ENCODE assay signal across 8 cellular contexts in the genomic region with DNA sequence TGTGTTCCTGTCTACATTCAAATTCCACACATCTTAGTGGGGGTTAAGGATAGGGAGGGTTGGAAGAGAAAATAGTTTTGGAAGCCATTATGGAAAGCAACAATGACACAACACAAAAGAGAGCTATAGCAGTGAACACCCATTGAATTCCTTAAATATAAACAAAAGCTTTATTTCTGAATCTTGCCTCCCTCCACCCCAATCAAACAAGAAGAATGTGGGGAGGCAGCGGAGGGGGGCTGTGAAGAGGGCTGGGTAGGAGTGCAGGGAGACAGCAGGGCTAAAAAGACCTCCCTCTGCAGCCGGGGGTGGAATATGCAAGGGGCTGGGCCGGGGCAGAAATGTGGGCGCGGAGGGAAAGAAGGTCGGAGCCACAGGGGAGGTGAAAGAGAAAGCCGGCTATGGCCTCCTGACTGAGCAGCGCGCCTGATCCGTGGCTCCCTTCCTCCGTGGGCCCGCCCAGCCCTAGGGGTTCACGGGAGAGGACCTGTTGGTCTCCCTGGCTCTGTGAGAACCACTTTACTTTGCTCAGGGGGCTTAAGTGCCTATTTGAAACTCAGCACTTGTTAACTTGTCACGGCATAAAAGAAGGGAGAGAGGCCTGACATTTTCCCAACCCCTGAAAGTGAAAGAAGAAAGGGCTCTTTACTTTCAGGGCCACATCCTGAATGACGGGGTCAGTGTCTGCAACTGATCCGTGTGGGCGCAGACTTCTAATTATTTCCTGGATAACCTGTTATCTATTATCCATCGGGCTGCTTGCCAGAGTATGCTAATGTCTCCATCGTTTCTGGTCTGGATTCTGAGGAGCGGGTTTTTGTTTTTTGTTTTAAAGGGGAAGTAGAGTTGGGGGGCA.
A peak's percentile ranks its signal among the peaks of the same experiment; 100 is the strongest.
DNase-seq lines count a peak whose midpoint lies in the region; ATAC-seq, FAIRE-seq and TF ChIP-seq lines count a peak whose summit lies in the region.

No MANE protein-coding gene starts in this region.

- no peak for TF ChIP-seq CTCF in CD4-positive, alpha-beta T cell (IDR thresholded peaks at IDR 0.05)
- TF ChIP-seq CTCF in VCaP (conservative IDR thresholded peaks at IDR 0.05): no peak
- no peak for TF ChIP-seq CTCF in coronary artery (IDR thresholded peaks at IDR 0.05)
- peak; percentile 11; the same call in 1 of the 2 replicates for TF ChIP-seq CTCF in HepG2 (CRISPR knock-in tag; IDR thresholded peaks at IDR 0.05)

- no peaks in the 10 kb centered on the region for H3K27me3 ChIP-seq in CD4-positive, alpha-beta T cell (ENCODE audit: control insufficient read depth, insufficient read depth, low read length)
- no peaks in the 10 kb centered on the region for H3K27me3 ChIP-seq in HUES48 (ENCODE audit: control insufficient read depth, insufficient read depth, low read length)
- H3K27me3 ChIP-seq in HepG2 (ENCODE audit: control insufficient read depth in 1 of 2, insufficient read depth in 2 of 2, low read length in 2 of 2): no peaks in the 10 kb centered on the region

- POLR2A ChIA-PET in CD4-positive, alpha-beta T cell (lab: Charles Lee): interaction anchor here (0.6 to 2.5 kb wide), 4 partner anchors 24 to 617 kb away, joined by 3 to 17 read pairs (median 3); partner anchors contain the start of gene FUT8
- POLR2A ChIA-PET in HepG2 (lab: Yijun Ruan, JAX): interaction anchor here (0.9 to 7.0 kb wide), 12 partner anchors 9 to 182 kb away, joined by 3 to 190 read pairs (median 10); partner anchors contain the start of gene MAX

- ATAC-seq in CD4-positive, alpha-beta T cell (ENCODE audit: poor library complexity): peak; percentile 86
- ATAC-seq in HepG2: peak; percentile 44
- no peak for ATAC-seq in HG03097 (IDR thresholded peaks at IDR 0.05; ENCODE audit: low FRiP score, unreplicated experiment)
- no peak for ATAC-seq in GM19455 (IDR thresholded peaks at IDR 0.05; ENCODE audit: unreplicated experiment)

- peak overlapping the region; percentile 90 for H3K4me3 Mint-ChIP-seq in CD4-positive, alpha-beta T cell

- no peak overlapping the region for H2AFZ ChIP-seq in HepG2 (ENCODE audit: low read length)

- no peaks in the 10 kb centered on the region for H3K27me3 Mint-ChIP-seq in CD4-positive, alpha-beta T cell

- TF ChIP-seq POLR2A in HepG2 (IDR thresholded peaks at IDR 0.05; ENCODE audit: insufficient read depth in 1 of 2, low read depth in 2 of 2, low read length in 2 of 2): peak; percentile 66 to 75

- H3K9ac ChIP-seq in HUES48 (ENCODE audit: low read depth, low read length): peak overlapping the region; percentile 52
- peak overlapping the region; percentile 95 for H3K9ac ChIP-seq in HepG2 (ENCODE audit: insufficient read depth, low read depth, low read length)

- CTCF ChIA-PET in CD4-positive, alpha-beta T cell (lab: Charles Lee): no interaction called here
- CTCF ChIA-PET in HepG2 (lab: Yijun Ruan, JAX; ENCODE audit: low intra/inter-chr PET ratio, low total read pairs): no interaction called here

- WGBS in HepG2 (ENCODE audit: low lambda C conversion rate): 3% methylated on average over 20 of the region's 20 CpGs

- no peaks in the 10 kb centered on the region for H3K36me3 Mint-ChIP-seq in CD4-positive, alpha-beta T cell (ENCODE audit: low read depth)

- in situ Hi-C loops in HepG2 (cut with HindIII; ENCODE audit: extremely low pct_ligation_motif_present, low pct_unique_long_range_greater_than_20kb): loop anchor here (5.0 kb wide), 1 partner anchor 183 kb away; the partner anchor contains the start of gene FUT8

- no peaks in the 10 kb centered on the region for H3K79me2 ChIP-seq in HepG2 (ENCODE audit: insufficient read depth, low read length)

- intact Hi-C loops in CD4-positive, alpha-beta T cell (cut with DNase I, micrococcal nuclease): loop anchor here (5.0 to 10.0 kb wide), 3 partner anchors 58 to 375 kb away; no protein-coding TSS in a partner anchor
- intact Hi-C loops in HepG2 (cut with micrococcal nuclease; ENCODE audit: unreplicated experiment): loop anchor here (1.0 to 5.0 kb wide), 3 partner anchors 9 to 73 kb away; no protein-coding TSS in a partner anchor

- H3K4me1 ChIP-seq in HUES48 (ENCODE audit: control insufficient read depth, insufficient read depth, low read length): peaks cover 52% of the 10 kb centered on the region
- peaks cover 76% of the 10 kb centered on the region for H3K4me1 ChIP-seq in HepG2 (ENCODE audit: insufficient read depth, low read length)

- peak overlapping the region; percentile 87 for H3K4me2 ChIP-seq in HepG2 (ENCODE audit: low read depth, low read length)

- 0 out of 2 replicates have a peak overlapping the region, but pooled peaks have one; percentile 21 for H3K4me3 ChIP-seq in HUES48 (ENCODE audit: low read depth, low read length)
- H3K4me3 ChIP-seq in coronary artery: peak overlapping the region; percentile 62
- H3K4me3 ChIP-seq in HepG2 (replicated peaks in 1 of 3; ENCODE audit: insufficient read depth in 1 of 3, low read depth in 2 of 3, low read length in 3 of 3): peak overlapping the region; percentile 64 to 73 (median 67)

- peak in 8 of 10 experiments; percentile 18 to 47 (median 30) for DNase-seq in CD4-positive, alpha-beta T cell
- no peak for DNase-seq in coronary artery (ENCODE audit: low spot score)
- peak; percentile 72 for DNase-seq in HepG2 (ENCODE audit: low spot score)
- DNase-seq in stimulated activated CD8-positive, alpha-beta memory T cell treated with anti-CD3 and anti-CD28 coated beads, Interleukin-15, amount 100 ng/mL, for 24 hours (ENCODE audit: low read depth): peak; percentile 6

- FAIRE-seq in HepG2 (lab: Jason Lieb, UNC): peak; percentile 39

- TF ChIP-seq RAD21 in HepG2 (CRISPR knock-in tag; IDR thresholded peaks at IDR 0.05): no peak

- no peaks in the 10 kb centered on the region for H3K9me3 ChIP-seq in CD4-positive, alpha-beta T cell (ENCODE audit: control insufficient read depth, low read length)
- H3K9me3 ChIP-seq in HUES48 (ENCODE audit: control insufficient read depth, insufficient read depth, low read length) (no peaks in the 10 kb centered on the region), HepG2 (ENCODE audit: low read length) (no peaks in the 10 kb centered on the region)

- no peaks in the 10 kb centered on the region for H3K36me3 ChIP-seq in HUES48 (ENCODE audit: control insufficient read depth, insufficient read depth, low read length)
- no peaks in the 10 kb centered on the region for H3K36me3 ChIP-seq in HepG2 (replicated peaks in 1 of 2; ENCODE audit: control insufficient read depth in 1 of 2, insufficient read depth in 2 of 2, low read length in 2 of 2)

- peak overlapping the region; percentile 86 for H3K27ac Mint-ChIP-seq in CD4-positive, alpha-beta T cell

- TSS peak; percentile 97 for BruUV-seq in HepG2 (replicated peaks; lab: Mats Ljungman, UMichigan)

- no peak for TF ChIP-seq EP300 in HepG2 (IDR thresholded peaks at IDR 0.05; ENCODE audit: low read depth in 2 of 2, low read length in 2 of 2)
- no peak for TF ChIP-seq EP300 in HepG2 (CRISPR knock-in tag; IDR thresholded peaks at IDR 0.05; ENCODE audit: borderline replicate concordance)

- no peaks in the 10 kb centered on the region for H3K9me3 Mint-ChIP-seq in CD4-positive, alpha-beta T cell

- peaks cover 53% of the 10 kb centered on the region for H3K4me1 Mint-ChIP-seq in CD4-positive, alpha-beta T cell (ENCODE audit: low read depth)

- no peaks in the 10 kb centered on the region for H4K20me1 ChIP-seq in HepG2 (ENCODE audit: insufficient read depth, low read length)

- H3K27ac ChIP-seq in CD4-positive, alpha-beta T cell (ENCODE audit: low read depth, low read length): no peak overlapping the region
- H3K27ac ChIP-seq in HUES48 (ENCODE audit: low read depth, low read length): peak overlapping the region; percentile 89
- H3K27ac ChIP-seq in VCaP: peak overlapping the region; percentile 74
- peak overlapping the region; percentile 47 to 67 for H3K27ac ChIP-seq in coronary artery
- peak overlapping the region; percentile 90 for H3K27ac ChIP-seq in HepG2 (ENCODE audit: extremely low read length, insufficient read depth, low read length)

TF ChIP-seq in HepG2, 621 proteins besides CTCF, POLR2A, EP300 and RAD21 (continues in another document):
- no peak for TF ChIP-seq ZC3H13 (CRISPR knock-in tag; IDR thresholded peaks at IDR 0.05)
- TF ChIP-seq, protein P1, sequence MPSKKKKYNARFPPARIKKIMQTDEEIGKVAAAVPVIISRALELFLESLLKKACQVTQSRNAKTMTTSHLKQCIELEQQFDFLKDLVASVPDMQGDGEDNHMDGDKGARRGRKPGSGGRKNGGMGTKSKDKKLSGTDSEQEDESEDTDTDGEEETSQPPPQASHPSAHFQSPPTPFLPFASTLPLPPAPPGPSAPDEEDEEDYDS (CRISPR knock-in tag; IDR thresholded peaks at IDR 0.05): 0 out of 2 replicates have a peak, but pooled peaks have one; percentile 20
- TF ChIP-seq ZNF704 (CRISPR knock-in tag; IDR thresholded peaks at IDR 0.05; ENCODE audit: borderline replicate concordance): no peak
- 0 out of 2 replicates have a peak, but pooled peaks have one; percentile 36 for TF ChIP-seq NFKB2 (CRISPR knock-in tag; IDR thresholded peaks at IDR 0.05; ENCODE audit: borderline replicate concordance)
- TF ChIP-seq FOXP4 (CRISPR knock-in tag; IDR thresholded peaks at IDR 0.05): peak; percentile 12; the same call in 1 of the 2 replicates
- peak; percentile 20; the same call in 1 of the 2 replicates for TF ChIP-seq YEATS4 (CRISPR knock-in tag; IDR thresholded peaks at IDR 0.05; ENCODE audit: borderline replicate concordance)
- no peak for TF ChIP-seq ZKSCAN1 (IDR thresholded peaks at IDR 0.05; ENCODE audit: low read length)

Comparison
In these comparisons a context has a peak if more than half of its experiments do, and no peak if none do; other contexts are left out.
1. ATAC-seq: peak in CD4-positive, alpha-beta T cell (single experiment) and HepG2 (single experiment); none in HG03097 (single experiment) and GM19455 (single experiment).
2. Peak in every context shown above with its lines, with median percentiles within 50 percentile points of each other: H3K4me3 ChIP-seq.